18 cellular contexts compared by ENCODE assay signal in the genomic region with DNA sequence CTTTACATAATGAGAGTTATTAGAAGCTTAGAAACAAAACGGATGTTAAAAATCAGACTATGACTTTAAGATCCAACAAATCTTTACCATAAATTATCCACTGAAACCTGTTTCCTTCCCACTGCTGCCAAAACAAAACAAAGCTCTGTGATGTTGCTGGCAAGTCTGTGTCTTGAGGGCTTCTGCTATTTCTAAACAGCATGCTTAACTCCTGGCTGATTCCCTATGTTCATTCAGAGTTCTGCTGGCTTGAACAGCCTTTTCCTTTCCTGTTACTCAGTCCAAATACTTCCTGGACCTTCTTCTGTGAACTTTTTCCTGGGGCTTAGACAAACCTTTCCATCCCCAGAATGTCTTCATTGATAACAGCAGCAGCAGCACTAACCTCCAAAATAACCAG.
"Had no signal": no experiment of that assay in that cellular context is flagged by ENCODE, and none has a peak within 500 bp of the region (broad histone marks: within the 10 kb centered on the region; RNA-seq: fewer than 3 reads in every experiment).

No MANE protein-coding gene starts in this region.

- DNase-seq: IMR-90, Karpas-422, KG1, MM.1S, NCI-H1092 treated with DMSO at 0.1 percent for 48 hours, NCI-H1436, NCI-H187, NCI-H2029, NCI-H2081 treated with DMSO at 0.1 percent for 48 hours, NCI-H2171, NCI-H226, NCI-H446, NCI-H510A, NCI-H524 treated with DMSO at 0.1 percent for 48 hours, NCI-H69, NCI-H774, RPMI8226, SHP77 had no signal
